Comparison of ENCODE assay signal across 20 cellular contexts in genomic region chr7:151917791-151918311, GRCh38. TPM values are rescaled to one million over a fixed set of nuclear protein-coding genes. Genes with fewer than 3 reads are reported as not detected.
DNase-seq lines count a peak whose midpoint lies in the region; ATAC-seq and TF ChIP-seq lines count a peak whose summit lies in the region.
"Had no signal": no experiment of that assay in that cellular context is flagged by ENCODE, and none has a peak within 500 bp of the region (broad histone marks: within the 10 kb centered on the region; RNA-seq: fewer than 3 reads in every experiment).

No MANE protein-coding gene starts in this region.

- H3K27ac ChIP-seq in coronary artery (peak overlapping the region in 1 of 2 donors; percentile 17), liver (ENCODE audit: low read depth in 1 of 2, low read length in 2 of 2) (peak overlapping the region; percentile 71 to 86), upper lobe of left lung (peak overlapping the region in 3 of 4 donors; percentile 15 to 82 (median 52))
- H3K27ac ChIP-seq: brain microvascular endothelial cell had no signal

- H3K4me3 ChIP-seq in coronary artery (no peak overlapping the region), liver (ENCODE audit: low read depth in 1 of 3, low read length in 3 of 3) (no peak overlapping the region), upper lobe of left lung (no peak overlapping the region)
- H3K4me3 ChIP-seq: thoracic aorta had no signal

- DNase-seq in SIG-M5 treated with dmso at 0.1 percent for 504 hours (lab: John Stamatoyannopoulos, UW; ENCODE audit: unreplicated experiment) (peak; percentile 47), SIG-M5 (lab: John Stamatoyannopoulos, UW) (no peak), coronary artery (ENCODE audit: low spot score) (peak; percentile 46), upper lobe of left lung (peak in 1 of 2 donors; percentile 46), T-helper 9 cell (no peak), NCI-H226 (no peak)
- DNase-seq: activated CD4-positive, CD25-positive, alpha-beta regulatory T cell treated with anti-CD3 and anti-CD28 coated beads, Interleukin-2, amount 50 U/mL, for 72 hours; brain microvascular endothelial cell; CD4-positive, alpha-beta memory T cell; NCI-H187 treated with DMSO at 0.1 percent for 48 hours; NCI-H526 treated with DMSO at 0.1 percent for 48 hours; nephron progenitor cell; stimulated activated CD4-positive, alpha-beta T cell treated with anti-CD3 and anti-CD28 coated beads, Interleukin-2, amount 100 ng/mL, for 24 hours; stimulated activated CD8-positive, alpha-beta memory T cell treated with anti-CD3 and anti-CD28 coated beads, Interleukin-4, amount 100 ng/mL, for 48 hours had no signal

- H3K36me3 ChIP-seq in liver (ENCODE audit: control insufficient read depth in 4 of 4, insufficient read depth in 3 of 4, low read depth in 1 of 4, low read length in 3 of 4): no peaks in the 10 kb centered on the region
- no peaks in the 10 kb centered on the region for H3K36me3 ChIP-seq in upper lobe of left lung
- H3K36me3 ChIP-seq: brain microvascular endothelial cell, thoracic aorta had no signal

- H3K4me1 ChIP-seq in liver (ENCODE audit: control insufficient read depth in 4 of 4, insufficient read depth in 4 of 4, low read length in 3 of 4) (peaks cover 15 to 23% (median 17%) of the 10 kb centered on the region in 4 donors), upper lobe of left lung (peaks cover 14 to 23% (median 17%) of the 10 kb centered on the region in 4 donors)

- H3K9me3 ChIP-seq in liver (ENCODE audit: control insufficient read depth in 4 of 4, low read length in 3 of 4) (peaks cover 0 to 4% (median 3%) of the 10 kb centered on the region in 4 donors), upper lobe of left lung (peaks cover 0 to 11% (median 3%) of the 10 kb centered on the region in 4 donors)

- TF ChIP-seq CTCF in coronary artery (IDR thresholded peaks at IDR 0.05) (no peak), liver (IDR thresholded peaks at IDR 0.05; ENCODE audit: low read depth, low read length, missing input control) (no peak), upper lobe of left lung (IDR thresholded peaks at IDR 0.05) (no peak)

- ATAC-seq in upper lobe of left lung (ENCODE audit: low FRiP score in 2 of 2) (peak in 1 of 2 donors; percentile 67), HG03432 (IDR thresholded peaks at IDR 0.05; ENCODE audit: unreplicated experiment) (no peak)

- TF ChIP-seq RAD21 in liver (IDR thresholded peaks at IDR 0.05): peak; percentile 53 to 63

- H3K27me3 ChIP-seq in liver (ENCODE audit: control insufficient read depth in 4 of 4, insufficient read depth in 4 of 4, low read length in 3 of 4) (no peaks in the 10 kb centered on the region), upper lobe of left lung (no peaks in the 10 kb centered on the region)

- TF ChIP-seq EP300 in upper lobe of left lung (IDR thresholded peaks at IDR 0.05): no peak

- peak in 1 of 4 donors; percentile 27 for TF ChIP-seq POLR2A in upper lobe of left lung (IDR thresholded peaks at IDR 0.05)

- peak overlapping the region; percentile 18 to 60 for H3K9ac ChIP-seq in liver (ENCODE audit: low read depth in 1 of 2, low read length in 2 of 2)

- 21% methylated on average over 6 of the region's 6 CpGs for WGBS in liver
- WGBS in upper lobe of left lung, 2 donors: 37 to 47% methylated on average over 4 to 6 of the region's 6 CpGs

TF ChIP-seq in liver, 16 proteins besides CTCF, POLR2A, EP300 and RAD21:
- peak; percentile 59 for TF ChIP-seq NR2F2 (IDR thresholded peaks at IDR 0.05)
- TF ChIP-seq, protein P1, sequence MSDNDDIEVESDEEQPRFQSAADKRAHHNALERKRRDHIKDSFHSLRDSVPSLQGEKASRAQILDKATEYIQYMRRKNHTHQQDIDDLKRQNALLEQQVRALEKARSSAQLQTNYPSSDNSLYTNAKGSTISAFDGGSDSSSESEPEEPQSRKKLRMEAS (IDR thresholded peaks at IDR 0.05): peak; percentile 94
- peak; percentile 96 for TF ChIP-seq SP1 (IDR thresholded peaks at IDR 0.05)
- TF ChIP-seq GABPA (IDR thresholded peaks at IDR 0.05 in 1 of 2, conservative IDR thresholded peaks at IDR 0.05 in 1 of 2): peak in 1 of 2 donors; percentile 52
- peak; percentile 47 for TF ChIP-seq TAF1 (conservative IDR thresholded peaks at IDR 0.05)
- peak; percentile 88 to 97 for TF ChIP-seq RXRA (IDR thresholded peaks at IDR 0.05)
- peak; percentile 98 for TF ChIP-seq FOXA2 (IDR thresholded peaks at IDR 0.05)
- TF ChIP-seq FOXA1 (IDR thresholded peaks at IDR 0.05): peak; percentile 98
- TF ChIP-seq YY1 (IDR thresholded peaks at IDR 0.05): peak; percentile 85
- TF ChIP-seq HNF4G (IDR thresholded peaks at IDR 0.05): peak; percentile 98
- TF ChIP-seq, protein P2, sequence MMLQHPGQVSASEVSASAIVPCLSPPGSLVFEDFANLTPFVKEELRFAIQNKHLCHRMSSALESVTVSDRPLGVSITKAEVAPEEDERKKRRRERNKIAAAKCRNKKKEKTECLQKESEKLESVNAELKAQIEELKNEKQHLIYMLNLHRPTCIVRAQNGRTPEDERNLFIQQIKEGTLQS (IDR thresholded peaks at IDR 0.05): peak; percentile 72
- TF ChIP-seq HNF4A (conservative IDR thresholded peaks at IDR 0.05): peak; percentile 98 to 99
- TF ChIP-seq, protein P3, sequence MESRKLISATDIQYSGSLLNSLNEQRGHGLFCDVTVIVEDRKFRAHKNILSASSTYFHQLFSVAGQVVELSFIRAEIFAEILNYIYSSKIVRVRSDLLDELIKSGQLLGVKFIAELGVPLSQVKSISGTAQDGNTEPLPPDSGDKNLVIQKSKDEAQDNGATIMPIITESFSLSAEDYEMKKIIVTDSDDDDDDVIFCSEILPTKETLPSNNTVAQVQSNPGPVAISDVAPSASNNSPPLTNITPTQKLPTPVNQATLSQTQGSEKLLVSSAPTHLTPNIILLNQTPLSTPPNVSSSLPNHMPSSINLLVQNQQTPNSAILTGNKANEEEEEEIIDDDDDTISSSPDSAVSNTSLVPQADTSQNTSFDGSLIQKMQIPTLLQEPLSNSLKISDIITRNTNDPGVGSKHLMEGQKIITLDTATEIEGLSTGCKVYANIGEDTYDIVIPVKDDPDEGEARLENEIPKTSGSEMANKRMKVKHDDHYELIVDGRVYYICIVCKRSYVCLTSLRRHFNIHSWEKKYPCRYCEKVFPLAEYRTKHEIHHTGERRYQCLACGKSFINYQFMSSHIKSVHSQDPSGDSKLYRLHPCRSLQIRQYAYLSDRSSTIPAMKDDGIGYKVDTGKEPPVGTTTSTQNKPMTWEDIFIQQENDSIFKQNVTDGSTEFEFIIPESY (IDR thresholded peaks at IDR 0.05): peak; percentile 93
- TF ChIP-seq JUND (IDR thresholded peaks at IDR 0.05): peak; percentile 88 to 94
- TF ChIP-seq EGR1 (IDR thresholded peaks at IDR 0.05; ENCODE audit: low read depth in 2 of 2): peak in 1 of 2 donors; percentile 71
- TF ChIP-seq, protein P4, sequence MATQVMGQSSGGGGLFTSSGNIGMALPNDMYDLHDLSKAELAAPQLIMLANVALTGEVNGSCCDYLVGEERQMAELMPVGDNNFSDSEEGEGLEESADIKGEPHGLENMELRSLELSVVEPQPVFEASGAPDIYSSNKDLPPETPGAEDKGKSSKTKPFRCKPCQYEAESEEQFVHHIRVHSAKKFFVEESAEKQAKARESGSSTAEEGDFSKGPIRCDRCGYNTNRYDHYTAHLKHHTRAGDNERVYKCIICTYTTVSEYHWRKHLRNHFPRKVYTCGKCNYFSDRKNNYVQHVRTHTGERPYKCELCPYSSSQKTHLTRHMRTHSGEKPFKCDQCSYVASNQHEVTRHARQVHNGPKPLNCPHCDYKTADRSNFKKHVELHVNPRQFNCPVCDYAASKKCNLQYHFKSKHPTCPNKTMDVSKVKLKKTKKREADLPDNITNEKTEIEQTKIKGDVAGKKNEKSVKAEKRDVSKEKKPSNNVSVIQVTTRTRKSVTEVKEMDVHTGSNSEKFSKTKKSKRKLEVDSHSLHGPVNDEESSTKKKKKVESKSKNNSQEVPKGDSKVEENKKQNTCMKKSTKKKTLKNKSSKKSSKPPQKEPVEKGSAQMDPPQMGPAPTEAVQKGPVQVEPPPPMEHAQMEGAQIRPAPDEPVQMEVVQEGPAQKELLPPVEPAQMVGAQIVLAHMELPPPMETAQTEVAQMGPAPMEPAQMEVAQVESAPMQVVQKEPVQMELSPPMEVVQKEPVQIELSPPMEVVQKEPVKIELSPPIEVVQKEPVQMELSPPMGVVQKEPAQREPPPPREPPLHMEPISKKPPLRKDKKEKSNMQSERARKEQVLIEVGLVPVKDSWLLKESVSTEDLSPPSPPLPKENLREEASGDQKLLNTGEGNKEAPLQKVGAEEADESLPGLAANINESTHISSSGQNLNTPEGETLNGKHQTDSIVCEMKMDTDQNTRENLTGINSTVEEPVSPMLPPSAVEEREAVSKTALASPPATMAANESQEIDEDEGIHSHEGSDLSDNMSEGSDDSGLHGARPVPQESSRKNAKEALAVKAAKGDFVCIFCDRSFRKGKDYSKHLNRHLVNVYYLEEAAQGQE (IDR thresholded peaks at IDR 0.05): peak; percentile 74

RNA-seq across cellular contexts. Expression of gene GALNTL5, which starts 38.4 kb away (rescaled TPM):
- total RNA-seq in liver (not detected), upper lobe of left lung (not detected)
- polyA plus RNA-seq in liver: not detected
- total RNA-seq: A673; CD4-positive, alpha-beta memory T cell; lung microvascular endothelial cell; RPMI7951; thoracic aorta had no signal
- polyA plus RNA-seq: CD4-positive, alpha-beta memory T cell had no signal

RNA-seq across cellular contexts. Expression of gene PRKAG2, which starts 40.9 kb away (rescaled TPM):
- 10 to 100 TPM in 1 of 2 donors, 1 to 10 TPM in 1; 3.6 to 25.1 TPM for total RNA-seq in liver
- polyA plus RNA-seq in liver: 10 to 100 TPM; 11.5 to 22.2 TPM
- total RNA-seq in upper lobe of left lung: 10 to 100 TPM; 20.6 to 68.1 (median 29.6) TPM

Comparison
In these comparisons a context has a peak if more than half of its experiments do, and no peak if none do; other contexts are left out.
1. DNase-seq: peak in SIG-M5 treated with dmso at 0.1 percent for 504 hours (single experiment) and coronary artery (single experiment); none in SIG-M5 (single experiment), T-helper 9 cell (single experiment) and NCI-H226 (single experiment).